Comparison of ENCODE assay signal across 8 cellular contexts in the genomic region with DNA sequence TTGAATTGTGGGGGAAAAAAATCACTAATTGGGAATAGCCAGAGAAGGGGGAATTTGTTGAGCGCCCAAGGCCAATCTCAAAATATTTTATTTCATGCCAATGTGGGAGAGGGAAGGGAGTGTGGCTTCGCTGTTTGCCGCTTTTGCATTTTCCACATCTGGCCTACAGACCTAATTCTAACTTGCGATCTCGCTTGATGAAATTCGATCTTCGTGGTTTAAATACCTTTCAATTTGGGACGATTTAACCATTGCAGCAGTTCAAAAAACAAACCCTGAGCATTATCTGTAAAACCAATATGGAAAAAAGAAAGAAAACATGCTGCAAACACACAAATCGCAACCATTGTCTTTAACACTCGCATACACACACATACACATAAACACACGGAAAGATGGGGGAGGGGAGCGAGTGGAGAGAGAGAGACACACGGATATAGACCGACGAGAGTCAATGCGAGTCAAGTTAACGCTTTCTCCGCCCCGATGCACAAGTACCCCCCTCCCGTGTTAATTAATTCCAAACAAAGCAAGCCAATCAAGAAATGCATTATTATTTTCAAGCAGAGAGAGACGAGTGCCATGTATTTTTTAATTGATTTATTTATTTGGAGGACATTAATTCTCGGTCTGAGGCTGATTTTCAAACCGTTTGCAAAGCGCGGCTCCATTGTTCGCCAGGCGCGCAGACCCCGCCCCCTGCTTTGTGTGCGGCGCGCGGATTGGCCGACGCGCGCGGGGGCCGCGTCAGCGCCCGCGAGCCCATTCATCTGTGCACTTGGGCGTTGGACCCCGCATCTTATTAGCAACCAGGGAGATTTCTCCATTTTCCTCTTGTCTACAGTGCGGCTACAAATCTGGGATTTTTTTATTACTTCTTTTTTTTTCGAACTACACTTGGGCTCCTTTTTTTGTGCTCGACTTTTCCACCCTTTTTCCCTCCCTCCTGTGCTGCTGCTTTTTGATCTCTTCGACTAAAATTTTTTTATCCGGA. TPM values are rescaled to one million over a fixed set of nuclear protein-coding genes. Genes with fewer than 3 reads are reported as not detected.
DNase-seq lines count a peak whose midpoint lies in the region; ATAC-seq, FAIRE-seq and TF ChIP-seq lines count a peak whose summit lies in the region.

A gene with protein sequence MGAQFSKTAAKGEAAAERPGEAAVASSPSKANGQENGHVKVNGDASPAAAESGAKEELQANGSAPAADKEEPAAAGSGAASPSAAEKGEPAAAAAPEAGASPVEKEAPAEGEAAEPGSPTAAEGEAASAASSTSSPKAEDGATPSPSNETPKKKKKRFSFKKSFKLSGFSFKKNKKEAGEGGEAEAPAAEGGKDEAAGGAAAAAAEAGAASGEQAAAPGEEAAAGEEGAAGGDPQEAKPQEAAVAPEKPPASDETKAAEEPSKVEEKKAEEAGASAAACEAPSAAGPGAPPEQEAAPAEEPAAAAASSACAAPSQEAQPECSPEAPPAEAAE (plus strand): TSS at position 775 of the 994 bp plus-strand sequence. CDS start 401 bp downstream, outside the sequence.

- H3K9me3 Mint-ChIP-seq in activated CD4-positive, alpha-beta memory T cell treated with anti-CD3 and anti-CD28 coated beads for 36 hours = no peaks in the 10 kb centered on the region

- H3K4me3 ChIP-seq in esophagus squamous epithelium (peak within 1 kb of the TSS; percentile 55 to 80 (median 64)), tibial nerve (peak within 1 kb of the TSS; percentile 64 to 87 (median 72))

- FAIRE-seq in GM19239 (lab: Jason Lieb, UNC) = peak; percentile 88

- H3K4me1 ChIP-seq in esophagus squamous epithelium = peaks cover 0 to 46% (median 5%) of the 10 kb centered on the region in 3 donors
- peaks cover 0 to 18% (median 3%) of the 10 kb centered on the region in 4 donors for H3K4me1 ChIP-seq in tibial nerve

- H3K27me3 Mint-ChIP-seq in activated CD4-positive, alpha-beta memory T cell treated with anti-CD3 and anti-CD28 coated beads for 36 hours = peaks cover 39% of the 10 kb centered on the region

- H3K4me1 Mint-ChIP-seq in activated CD4-positive, alpha-beta memory T cell treated with anti-CD3 and anti-CD28 coated beads for 36 hours (ENCODE audit: low read depth) = peaks cover 16% of the 10 kb centered on the region

- H3K36me3 Mint-ChIP-seq in activated CD4-positive, alpha-beta memory T cell treated with anti-CD3 and anti-CD28 coated beads for 36 hours = no peaks in the 10 kb centered on the region

- 1% methylated on average over 50 of the region's 50 CpGs for WGBS in esophagus squamous epithelium, 2 donors
- WGBS in tibial nerve, 2 donors = 1% methylated on average over 50 of the region's 50 CpGs

- peaks cover 0 to 7% (median 0%) of the 10 kb centered on the region in 3 donors for H3K36me3 ChIP-seq in esophagus squamous epithelium
- H3K36me3 ChIP-seq in tibial nerve = no peaks in the 10 kb centered on the region

- TF ChIP-seq CTCF in esophagus squamous epithelium (IDR thresholded peaks at IDR 0.05) = peak in 1 of 6 experiments; percentile 10
- TF ChIP-seq CTCF in tibial nerve (IDR thresholded peaks at IDR 0.05) = peak in 1 of 5 experiments; percentile 24

- intact Hi-C loops in activated CD4-positive, alpha-beta memory T cell treated with anti-CD3 and anti-CD28 coated beads for 36 hours (cut with micrococcal nuclease) = loop anchor here (5.0 kb wide), 3 partner anchors 165 to 1675 kb away; no protein-coding TSS in a partner anchor
- intact Hi-C loops in esophagus squamous epithelium (cut with DNase I) = loop anchor here (10.0 kb wide), 1 partner anchor 222 kb away; no protein-coding TSS in a partner anchor

- peak in 1 of 2 donors; percentile 97 for TF ChIP-seq EP300 in tibial nerve (IDR thresholded peaks at IDR 0.05)

- H3K27me3 ChIP-seq in esophagus squamous epithelium (peaks cover 0 to 6% (median 0%) of the 10 kb centered on the region in 4 donors), tibial nerve (no peaks in the 10 kb centered on the region)

- peak in 3 of 4 donors; percentile 58 to 86 (median 62) for TF ChIP-seq POLR2A in esophagus squamous epithelium (IDR thresholded peaks at IDR 0.05)
- peak; percentile 89 to 92 for TF ChIP-seq POLR2A in tibial nerve (IDR thresholded peaks at IDR 0.05)

- H3K9me3 ChIP-seq in esophagus squamous epithelium (no peaks in the 10 kb centered on the region), tibial nerve (no peaks in the 10 kb centered on the region)

- no peak within 1 kb of the TSS for H3K4me3 Mint-ChIP-seq in activated CD4-positive, alpha-beta memory T cell treated with anti-CD3 and anti-CD28 coated beads for 36 hours

- H3K27ac ChIP-seq in esophagus squamous epithelium (peak within 1 kb of the TSS; percentile 94 to 97 (median 95)), tibial nerve (peak within 1 kb of the TSS; percentile 92 to 100 (median 96))

- no peak within 1 kb of the TSS for H3K27ac Mint-ChIP-seq in activated CD4-positive, alpha-beta memory T cell treated with anti-CD3 and anti-CD28 coated beads for 36 hours

- ATAC-seq in HG03175 (IDR thresholded peaks at IDR 0.05; ENCODE audit: unreplicated experiment) = peak; percentile 40

- POLR2A ChIA-PET in activated CD4-positive, alpha-beta memory T cell treated with anti-CD3 and anti-CD28 coated beads for 36 hours (lab: Charles Lee) = interaction anchor here (0.8 kb wide), 1 partner anchor 227 kb away, joined by 3 read pairs; no protein-coding TSS in a partner anchor

- DNase-seq in COLO829 (ENCODE audit: low spot score) (peak; percentile 64), GM19239 (ENCODE audit: insufficient read length, low spot score) (peak; percentile 42), NCI-H345 (lab: John Stamatoyannopoulos, UW) (peak; percentile 94), esophagus squamous epithelium (lab: John Stamatoyannopoulos, UW) (peak; percentile 37), middle frontal gyrus (ENCODE audit: extremely low spot score, low spot score) (peak; percentile 82), tibial nerve (ENCODE audit: low spot score in 2 of 2) (peak; percentile 78 to 83)
- peak; percentile 45 for DNase-seq in activated CD4-positive, alpha-beta memory T cell treated with anti-CD3 and anti-CD28 coated beads for 36 hours

- CTCF ChIA-PET in activated CD4-positive, alpha-beta memory T cell treated with anti-CD3 and anti-CD28 coated beads for 36 hours (lab: Charles Lee) = no interaction called here

RNA-seq across cellular contexts. Expression of the gene that starts here (rescaled TPM):
- under 1 TPM; 0.07 to 0.15 TPM for total RNA-seq in activated CD4-positive, alpha-beta memory T cell treated with anti-CD3 and anti-CD28 coated beads for 36 hours
- total RNA-seq in esophagus squamous epithelium (10 to 100 TPM; 51.5 to 91.3 (median 56.8) TPM), tibial nerve (100 to 1,000 TPM; 103 to 182 (median 156) TPM)

Comparison
In these comparisons a context has a peak if more than half of its experiments do, and no peak if none do; other contexts are left out.
1. Peak in every context shown above with its lines: DNase-seq, ATAC-seq, H3K4me3 ChIP-seq and H3K27ac ChIP-seq.
2. RNA of the gene that starts here (total RNA-seq): 103 to 182 TPM in tibial nerve and 51.5 to 91.3 TPM in esophagus squamous epithelium; 0.07 to 0.15 TPM in activated CD4-positive, alpha-beta memory T cell treated with anti-CD3 and anti-CD28 coated beads for 36 hours; every median in the first group is over 10 times any median in the second.
3. Peak in DNase-seq in activated CD4-positive, alpha-beta memory T cell treated with anti-CD3 and anti-CD28 coated beads for 36 hours; RNA of the gene not detected or under 1 TPM.
4. DNase-seq: peak in every context shown above with its lines; median percentile 94 in NCI-H345; 82 in middle frontal gyrus; 80 in tibial nerve; 64 in COLO829; 45 in activated CD4-positive, alpha-beta memory T cell treated with anti-CD3 and anti-CD28 coated beads for 36 hours; 42 in GM19239; 37 in esophagus squamous epithelium.